ENCODE assay signal across 27 cellular contexts in the genomic region with DNA sequence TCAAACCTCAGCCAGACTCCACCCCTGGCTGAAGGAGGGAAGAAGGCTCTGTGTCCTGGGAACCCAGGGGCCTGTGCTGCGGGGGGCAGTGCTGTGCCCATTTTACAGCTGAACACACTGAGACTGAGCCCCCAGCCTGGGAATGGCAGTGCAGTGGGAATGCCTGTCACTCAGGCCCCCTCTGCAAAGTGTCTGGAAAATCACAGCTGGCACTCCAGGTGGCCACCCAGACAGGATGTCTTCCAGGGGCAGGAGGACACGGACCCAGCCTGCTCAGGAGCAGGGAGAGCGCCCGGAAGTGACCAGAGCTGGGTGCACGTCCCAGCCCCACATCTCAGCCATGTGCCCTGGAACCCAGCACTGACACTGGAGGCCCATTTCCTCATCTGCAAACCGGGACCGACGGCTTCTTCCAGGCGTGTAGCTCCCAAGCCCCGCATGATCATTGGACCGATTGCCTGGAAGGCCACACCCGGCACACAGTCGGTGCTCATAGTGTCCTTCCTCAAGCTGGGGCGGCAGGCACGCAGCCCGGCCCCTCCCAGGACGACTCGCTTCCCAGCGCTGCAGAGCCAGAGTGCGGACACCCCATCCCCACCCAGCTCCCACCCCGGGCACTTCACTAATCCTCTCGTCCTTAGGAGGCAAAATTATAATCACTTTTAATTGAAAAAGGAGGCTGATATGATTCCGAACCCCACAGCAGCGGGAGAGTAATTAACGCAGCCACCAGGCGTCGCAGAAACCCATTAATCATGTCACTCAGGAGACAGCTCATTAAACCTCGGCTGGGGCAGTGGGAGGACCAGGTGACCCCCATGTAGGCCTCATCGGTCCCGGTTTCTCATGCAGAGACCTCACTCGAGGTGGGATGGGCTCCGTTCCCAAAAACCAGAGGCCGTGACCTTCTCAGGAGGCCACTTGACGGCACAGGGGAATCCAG. TPM values are rescaled to one million over a fixed set of nuclear protein-coding genes. Genes with fewer than 3 reads are reported as not detected.
DNase-seq lines count a peak whose midpoint lies in the region; ATAC-seq and TF ChIP-seq lines count a peak whose summit lies in the region.
"Had no signal": no experiment of that assay in that cellular context is flagged by ENCODE, and none has a peak within 500 bp of the region (broad histone marks: within the 10 kb centered on the region; RNA-seq: fewer than 3 reads in every experiment).

No MANE protein-coding gene starts in this region.

- H3K4me2 ChIP-seq in GM23338: no peak overlapping the region
- H3K4me2 ChIP-seq: A549, PC-9 had no signal

- no peaks in the 10 kb centered on the region for H4K20me1 ChIP-seq in GM23338 (replicated peaks; ENCODE audit: insufficient read depth)

- no peaks in the 10 kb centered on the region for H3K4me1 Mint-ChIP-seq in GM23338
- H3K4me1 Mint-ChIP-seq: stimulated activated effector memory CD8-positive, alpha-beta T cell treated with anti-CD3 and anti-CD28 coated beads, Interleukin-12 subunit alpha, Interleukin-12 subunit beta, amount 100 ng/mL, for 72 hours had no signal

- DNase-seq in NOMO-1 treated with DMSO at 0.1 percent for 48 hours (lab: John Stamatoyannopoulos, UW; ENCODE audit: unreplicated experiment): peak; percentile 13
- no peak for DNase-seq in NOMO-1 treated with dmso at 0.1 percent for 144 hours (lab: John Stamatoyannopoulos, UW; ENCODE audit: unreplicated experiment)
- DNase-seq in NCI-H524 (lab: John Stamatoyannopoulos, UW): peak; percentile 77 to 78
- no peak for DNase-seq in kidney epithelial cell (ENCODE audit: low read depth)
- no peak for DNase-seq in GM23338 (ENCODE audit: low spot score)
- no peak for DNase-seq in SHP77 (lab: John Stamatoyannopoulos, UW)
- DNase-seq in Ammon's horn (ENCODE audit: low spot score): no peak
- no peak for DNase-seq in stimulated activated CD4-positive, alpha-beta T cell treated with anti-CD3 and anti-CD28 coated beads, Interleukin-4, amount 100 ng/mL, for 4 hours
- DNase-seq: activated CD8-positive, alpha-beta T cell treated with anti-CD3 and anti-CD28 coated beads, Interleukin-2, amount 10 ng/mL, durations not matched to agents 7 days and 5 days; activated effector memory CD4-positive, alpha-beta T cell treated with anti-CD3 and anti-CD28 coated beads, Interleukin-2, amount 50 U/mL, for 16 hours; BE2C; Caco-2; cerebellar nuclear complex; dorsolateral prefrontal cortex; kidney; NCI-H1105 treated with DMSO at 0.1 percent for 48 hours; NCI-H748 treated with DMSO at 0.1 percent for 48 hours; PC-9; psoas muscle; SJCRH30; substantia nigra; T-helper 1 cell had no signal

- no peak overlapping the region for H3K27ac Mint-ChIP-seq in GM23338
- H3K27ac Mint-ChIP-seq: activated CD8-positive, alpha-beta T cell treated with anti-CD3 and anti-CD28 coated beads, Interleukin-2, amount 10 ng/mL, durations not matched to agents 7 days and 5 days; stimulated activated effector memory CD8-positive, alpha-beta T cell treated with anti-CD3 and anti-CD28 coated beads, Interleukin-12 subunit alpha, Interleukin-12 subunit beta, amount 100 ng/mL, for 72 hours had no signal

- peaks cover 6% of the 10 kb centered on the region for H3K27me3 Mint-ChIP-seq in GM23338 (ENCODE audit: insufficient read depth, low read depth, poor library complexity)

- H3K4me1 ChIP-seq in GM23338 (ENCODE audit: insufficient read depth): no peaks in the 10 kb centered on the region
- H3K4me1 ChIP-seq: A549, BE2C, Caco-2, psoas muscle, SJCRH30, upper lobe of left lung had no signal

- no peaks in the 10 kb centered on the region for H3K9me2 ChIP-seq in GM23338 (ENCODE audit: insufficient read depth)

- H3K4me3 Mint-ChIP-seq in GM23338: no peak overlapping the region
- H3K4me3 Mint-ChIP-seq: activated CD8-positive, alpha-beta T cell treated with anti-CD3 and anti-CD28 coated beads, Interleukin-2, amount 10 ng/mL, durations not matched to agents 7 days and 5 days; stimulated activated effector memory CD8-positive, alpha-beta T cell treated with anti-CD3 and anti-CD28 coated beads, Interleukin-12 subunit alpha, Interleukin-12 subunit beta, amount 100 ng/mL, for 72 hours had no signal

- H3K79me2 ChIP-seq in GM23338 (replicated peaks; ENCODE audit: insufficient read depth): no peaks in the 10 kb centered on the region

- H3K9me3 Mint-ChIP-seq in GM23338: no peaks in the 10 kb centered on the region
- H3K9me3 Mint-ChIP-seq: stimulated activated effector memory CD8-positive, alpha-beta T cell treated with anti-CD3 and anti-CD28 coated beads, Interleukin-12 subunit alpha, Interleukin-12 subunit beta, amount 100 ng/mL, for 72 hours had no signal

- peak; percentile 31 for TF ChIP-seq CTCF in kidney epithelial cell (IDR thresholded peaks at IDR 0.05; ENCODE audit: insufficient read depth, low read length, poor library complexity, severe bottlenecking)
- TF ChIP-seq CTCF in GM23338 (conservative IDR thresholded peaks at IDR 0.05; ENCODE audit: low read depth in 2 of 2): no peak

- ATAC-seq in GM23338: no peak
- ATAC-seq: A549; activated CD8-positive, alpha-beta T cell treated with anti-CD3 and anti-CD28 coated beads, Interleukin-2, amount 10 ng/mL, durations not matched to agents 7 days and 5 days; psoas muscle; stimulated activated effector memory CD8-positive, alpha-beta T cell treated with anti-CD3 and anti-CD28 coated beads, Interleukin-12 subunit alpha, Interleukin-12 subunit beta, amount 100 ng/mL, for 72 hours had no signal

- peaks cover 6% of the 10 kb centered on the region for H3K27me3 ChIP-seq in kidney epithelial cell (ENCODE audit: control insufficient read depth, insufficient read depth, low read length)
- no peaks in the 10 kb centered on the region for H3K27me3 ChIP-seq in GM23338 (ENCODE audit: insufficient read depth)
- H3K27me3 ChIP-seq: BE2C, dorsolateral prefrontal cortex, SJCRH30, upper lobe of left lung had no signal

- no peaks in the 10 kb centered on the region for H3K36me3 Mint-ChIP-seq in GM23338 (ENCODE audit: low read depth)
- H3K36me3 Mint-ChIP-seq: stimulated activated effector memory CD8-positive, alpha-beta T cell treated with anti-CD3 and anti-CD28 coated beads, Interleukin-12 subunit alpha, Interleukin-12 subunit beta, amount 100 ng/mL, for 72 hours had no signal

- H3K4me3 ChIP-seq in kidney epithelial cell (ENCODE audit: low read depth, low read length) (no peak overlapping the region), GM23338 (no peak overlapping the region)
- H3K4me3 ChIP-seq: A549, dorsolateral prefrontal cortex, PC-9, psoas muscle, SJCRH30, skin epidermis, upper lobe of left lung had no signal

- no peak overlapping the region for H3K27ac ChIP-seq in GM23338 (ENCODE audit: low read depth)
- H3K27ac ChIP-seq: dorsolateral prefrontal cortex, HL-60, PC-9, psoas muscle, SJCRH30, skin epidermis, upper lobe of left lung had no signal

- no peaks in the 10 kb centered on the region for H3K36me3 ChIP-seq in kidney epithelial cell (ENCODE audit: control insufficient read depth, insufficient read depth, low read length)
- H3K36me3 ChIP-seq in GM23338 (ENCODE audit: insufficient read depth): no peaks in the 10 kb centered on the region
- H3K36me3 ChIP-seq: BE2C, SJCRH30, upper lobe of left lung had no signal

- no peak overlapping the region for H2AFZ ChIP-seq in GM23338
- H2AFZ ChIP-seq: PC-9 had no signal

- H3F3A ChIP-seq in GM23338 (replicated peaks; ENCODE audit: low read depth): no peaks in the 10 kb centered on the region

TF ChIP-seq in GM23338, 12 proteins besides CTCF, POLR2A, EP300 and RAD21 (continues in another document):
- TF ChIP-seq ZNF331 (CRISPR knock-in tag; IDR thresholded peaks at IDR 0.05; ENCODE audit: low read depth) (no peak), ZNF114 (CRISPR knock-in tag; IDR thresholded peaks at IDR 0.05) (no peak), EZH2 (IDR thresholded peaks at IDR 0.05; ENCODE audit: low read depth, unreplicated experiment) (no peak), CREB1 (CRISPR knock-in tag; IDR thresholded peaks at IDR 0.05; ENCODE audit: low read depth) (no peak), JUNB (IDR thresholded peaks at IDR 0.05; ENCODE audit: unreplicated experiment) (no peak), STAT1 (IDR thresholded peaks at IDR 0.05; ENCODE audit: unreplicated experiment) (no peak)
- TF ChIP-seq, protein P1, sequence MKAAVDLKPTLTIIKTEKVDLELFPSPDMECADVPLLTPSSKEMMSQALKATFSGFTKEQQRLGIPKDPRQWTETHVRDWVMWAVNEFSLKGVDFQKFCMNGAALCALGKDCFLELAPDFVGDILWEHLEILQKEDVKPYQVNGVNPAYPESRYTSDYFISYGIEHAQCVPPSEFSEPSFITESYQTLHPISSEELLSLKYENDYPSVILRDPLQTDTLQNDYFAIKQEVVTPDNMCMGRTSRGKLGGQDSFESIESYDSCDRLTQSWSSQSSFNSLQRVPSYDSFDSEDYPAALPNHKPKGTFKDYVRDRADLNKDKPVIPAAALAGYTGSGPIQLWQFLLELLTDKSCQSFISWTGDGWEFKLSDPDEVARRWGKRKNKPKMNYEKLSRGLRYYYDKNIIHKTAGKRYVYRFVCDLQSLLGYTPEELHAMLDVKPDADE (IDR thresholded peaks at IDR 0.05): no peak

RNA-seq across cellular contexts. Expression of a gene that starts 32.9 kb away (rescaled TPM):
- 8.3 and 10.5 TPM in 2 replicates for total RNA-seq in kidney epithelial cell
- 1.4 and 1.9 TPM in 2 replicates for total RNA-seq in GM23338 (2014; rRNA removed; shearing (Covaris generic))
- 0.23 and 0.26 TPM in 2 replicates for polyA plus RNA-seq in GM23338 (2016; fragmentation: Nextera tagmentation; extraction: Ambion mirVana)
- total RNA-seq: SJCRH30 had no signal

RNA-seq across cellular contexts. Expression of a gene that starts 37.4 kb away (rescaled TPM):
- 3.7 and 6.2 TPM in 2 replicates for total RNA-seq in kidney epithelial cell
- total RNA-seq in GM23338 (2014; rRNA removed; shearing (Covaris generic)): 2.2 and 2.4 TPM in 2 replicates
- polyA plus RNA-seq in GM23338 (2016; fragmentation: Nextera tagmentation; extraction: Ambion mirVana): 0.53 and 0.61 TPM in 2 replicates

Comparison
In these comparisons a context has a peak if more than half of its experiments do, and no peak if none do; other contexts are left out.
1. DNase-seq: peak in NOMO-1 treated with DMSO at 0.1 percent for 48 hours (single experiment) and NCI-H524 (2 of 2); none in NOMO-1 treated with dmso at 0.1 percent for 144 hours (single experiment), kidney epithelial cell (single experiment), GM23338 (single experiment), SHP77 (0 of 2), Ammon's horn (single experiment) and stimulated activated CD4-positive, alpha-beta T cell treated with anti-CD3 and anti-CD28 coated beads, Interleukin-4, amount 100 ng/mL, for 4 hours (0 of 2).